9 cellular contexts compared by ENCODE assay signal in the genomic region with DNA sequence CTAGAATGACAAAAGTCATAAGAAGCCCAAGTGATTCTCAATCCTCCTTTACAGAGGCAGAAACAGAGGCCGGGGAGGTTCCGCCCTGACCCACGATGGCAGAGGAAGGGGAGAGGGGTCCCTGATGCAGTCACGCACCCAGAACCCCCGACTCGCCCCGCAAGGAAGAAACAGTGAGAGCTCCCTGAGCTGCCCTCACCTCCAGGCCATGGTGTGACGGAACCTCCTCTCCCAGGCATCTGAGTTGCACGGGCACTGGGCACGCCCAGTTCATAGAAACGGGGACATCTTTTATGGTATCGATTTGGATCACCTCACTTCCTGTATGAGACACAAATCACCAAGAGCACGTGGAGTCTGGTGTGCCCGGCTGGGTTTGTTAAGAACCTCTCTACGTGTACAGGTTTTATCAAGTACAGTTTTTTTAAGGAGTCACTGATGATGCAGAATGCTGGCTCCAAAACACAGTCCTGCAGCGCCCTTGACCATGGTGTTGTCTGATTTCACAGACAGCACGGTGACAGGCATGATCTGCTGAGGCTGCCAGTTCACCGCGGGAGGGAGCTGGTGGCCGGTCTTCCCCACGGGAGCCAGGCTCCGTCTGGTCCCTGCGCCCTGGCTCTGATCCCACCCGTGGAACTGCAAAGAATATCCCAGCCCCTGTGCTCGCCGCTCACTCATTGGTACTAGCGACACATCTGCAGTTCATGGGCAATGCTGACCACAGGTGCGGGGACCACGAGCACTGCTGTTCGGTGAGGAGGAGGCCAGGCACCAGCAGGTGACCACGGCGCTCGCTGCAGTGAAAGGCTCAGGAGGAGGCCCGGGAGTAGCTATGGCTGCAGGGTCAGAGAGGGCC. TPM values are rescaled to one million over a fixed set of nuclear protein-coding genes. Genes with fewer than 3 reads are reported as not detected.
A peak's percentile ranks its signal among the peaks of the same experiment; 100 is the strongest.
DNase-seq lines count a peak whose midpoint lies in the region; ATAC-seq and TF ChIP-seq lines count a peak whose summit lies in the region.
"Had no signal": no experiment of that assay in that cellular context is flagged by ENCODE, and none has a peak within 500 bp of the region (broad histone marks: within the 10 kb centered on the region; RNA-seq: fewer than 3 reads in every experiment).

No MANE protein-coding gene starts in this region.

- H3K36me3 ChIP-seq in subcutaneous abdominal adipose tissue (ENCODE audit: control insufficient read depth in 5 of 5, insufficient read depth in 5 of 5, low read length in 5 of 5), result peaks cover 0 to 5% (median 0%) of the 10 kb centered on the region in 5 donors
- H3K36me3 ChIP-seq in WERI-Rb-1, result no peaks in the 10 kb centered on the region

- DNase-seq in NCI-H510A (lab: John Stamatoyannopoulos, UW) (peak; percentile 32), cardiac fibroblast (ENCODE audit: low read depth in 2 of 2) (peak; percentile 31 to 60), lower leg skin (ENCODE audit: low spot score in 2 of 2) (peak; percentile 16 to 82), WERI-Rb-1 (no peak), GF-D8 (lab: John Stamatoyannopoulos, UW) (no peak), putamen (ENCODE audit: low spot score) (no peak)
- DNase-seq: stimulated activated naive CD4-positive, alpha-beta T cell had no signal

- H3K4me3 ChIP-seq in cardiac fibroblast (replicated peaks in 1 of 2; ENCODE audit: low read depth in 2 of 2, low read length in 2 of 2), result no peak overlapping the region
- no peak overlapping the region for H3K4me3 ChIP-seq in lower leg skin (ENCODE audit: low read depth, poor library complexity, severe bottlenecking)
- H3K4me3 ChIP-seq in subcutaneous abdominal adipose tissue (ENCODE audit: low read depth in 1 of 5, low read length in 5 of 5), result peak overlapping the region in 3 of 5 donors; percentile 32 to 48 (median 47)
- H3K4me3 ChIP-seq in WERI-Rb-1 (ENCODE audit: low read depth, low read length), result no peak overlapping the region

- peak overlapping the region; percentile 91 for H3K27ac ChIP-seq in subcutaneous abdominal adipose tissue (ENCODE audit: low read depth, low read length)
- no peak overlapping the region for H3K27ac ChIP-seq in WERI-Rb-1

- intact Hi-C loops in lower leg skin (cut with DNase I; ENCODE audit: low total_unique reads), result no loop called here

- peak overlapping the region in 2 of 5 donors; percentile 22 to 52 for H3K9ac ChIP-seq in subcutaneous abdominal adipose tissue (ENCODE audit: low read length in 5 of 5)

- 58 to 67% methylated on average over 29 to 34 of the region's 34 CpGs for WGBS in lower leg skin, 2 donors

- H3K27me3 ChIP-seq in subcutaneous abdominal adipose tissue (ENCODE audit: control insufficient read depth in 5 of 5, insufficient read depth in 4 of 5, low read length in 5 of 5), result no peaks in the 10 kb centered on the region
- no peaks in the 10 kb centered on the region for H3K27me3 ChIP-seq in WERI-Rb-1 (ENCODE audit: insufficient read depth, low read depth, severe bottlenecking)

- peaks cover 19 to 79% (median 69%) of the 10 kb centered on the region in 5 donors for H3K4me1 ChIP-seq in subcutaneous abdominal adipose tissue (ENCODE audit: control insufficient read depth in 5 of 5, insufficient read depth in 5 of 5, low read length in 5 of 5)

- no peak for TF ChIP-seq CTCF in cardiac fibroblast (IDR thresholded peaks at IDR 0.05; ENCODE audit: low read depth, low read length)
- no peak for TF ChIP-seq CTCF in lower leg skin (IDR thresholded peaks at IDR 0.05)
- no peak for TF ChIP-seq CTCF in WERI-Rb-1 (IDR thresholded peaks at IDR 0.05; ENCODE audit: low read depth, low read length)

- ATAC-seq in GM21737 (IDR thresholded peaks at IDR 0.05; ENCODE audit: unreplicated experiment), result no peak

- H3K9me3 ChIP-seq in subcutaneous abdominal adipose tissue (ENCODE audit: control insufficient read depth in 5 of 5, low read length in 5 of 5) (no peaks in the 10 kb centered on the region), WERI-Rb-1 (ENCODE audit: severe bottlenecking) (no peaks in the 10 kb centered on the region)

- TF ChIP-seq POLR2A in lower leg skin (IDR thresholded peaks at IDR 0.05), result no peak

RNA-seq across cellular contexts. Expression of a gene that starts 35.6 kb away (rescaled TPM):
- 10 to 100 TPM in 1 of 4 donors, 1 to 10 TPM in 3; 4.7 to 13.7 (median 7.0) TPM for total RNA-seq in lower leg skin

Comparison
In these comparisons a context has a peak if more than half of its experiments do, and no peak if none do; other contexts are left out.
1. DNase-seq: peak in NCI-H510A (single experiment), cardiac fibroblast (2 of 2) and lower leg skin (2 of 2); none in WERI-Rb-1 (single experiment), GF-D8 (single experiment) and putamen (single experiment).
2. H3K4me3 ChIP-seq: peak in subcutaneous abdominal adipose tissue (3 of 5); none in cardiac fibroblast (0 of 2), lower leg skin (single experiment) and WERI-Rb-1 (single experiment).